Comparison of ENCODE assay signal across 30 cellular contexts in genomic region chr2:1891971-1892486, GRCh38.
"Had no signal": no experiment of that assay in that cellular context is flagged by ENCODE, and none has a peak within 500 bp of the region (broad histone marks: within the 10 kb centered on the region; RNA-seq: fewer than 3 reads in every experiment).

No MANE protein-coding gene starts in this region.

- H3K27me3 Mint-ChIP-seq: activated CD4-positive, alpha-beta T cell treated with anti-CD3 and anti-CD28 coated beads, Interleukin-2, amount 10 ng/mL, durations not matched to agents 24 days and 14 days had no signal

- H3K4me3 ChIP-seq: colonic mucosa, esophagus squamous epithelium, heart right ventricle, ovary, prostate gland, sigmoid colon, suprapubic skin, tibial nerve had no signal

- H3K36me3 Mint-ChIP-seq: activated naive CD4-positive, alpha-beta T cell treated with anti-CD3 and anti-CD28 coated beads, Interleukin-2, amount 10 ng/mL, durations not matched to agents 7 days and 5 days had no signal

- H3K4me3 Mint-ChIP-seq: activated CD4-positive, alpha-beta memory T cell treated with anti-CD3 and anti-CD28 coated beads, Interleukin-2, amount 10 ng/mL, durations not matched to agents 7 days and 5 days; activated CD4-positive, alpha-beta T cell treated with anti-CD3 and anti-CD28 coated beads, Interleukin-2, amount 10 ng/mL, durations not matched to agents 24 days and 14 days; activated naive CD4-positive, alpha-beta T cell treated with anti-CD3 and anti-CD28 coated beads, Interleukin-2, amount 10 ng/mL, durations not matched to agents 7 days and 5 days; activated T-cell treated with anti-CD3 and anti-CD28 coated beads, Interleukin-2, amount 50 U/mL, for 24 hours; nephron; T-helper 1 cell treated with Interleukin-12 subunit alpha and Interleukin-12 subunit beta and Interleukin-4 antibody, amounts not matched to agents 30 μg/mL and 1 μg/mL, for 36 hours had no signal

- H3K9me3 ChIP-seq: colonic mucosa, esophagus squamous epithelium, neutrophil, ovary, prostate gland, sigmoid colon, suprapubic skin, tibial nerve had no signal

- H3K4me1 Mint-ChIP-seq: activated CD4-positive, alpha-beta memory T cell treated with anti-CD3 and anti-CD28 coated beads, Interleukin-2, amount 10 ng/mL, durations not matched to agents 7 days and 5 days; activated CD4-positive, alpha-beta T cell treated with anti-CD3 and anti-CD28 coated beads, Interleukin-2, amount 10 ng/mL, durations not matched to agents 24 days and 14 days; activated naive CD4-positive, alpha-beta T cell treated with anti-CD3 and anti-CD28 coated beads, Interleukin-2, amount 10 ng/mL, durations not matched to agents 7 days and 5 days; nephron had no signal

- H3K27me3 ChIP-seq: colonic mucosa, neutrophil, ovary had no signal

- H3K36me3 ChIP-seq: colonic mucosa, esophagus squamous epithelium, heart right ventricle, neutrophil, ovary, prostate gland, sigmoid colon, suprapubic skin, tibial nerve, WERI-Rb-1 had no signal

- H3K4me1 ChIP-seq: colonic mucosa, esophagus squamous epithelium, prostate gland, sigmoid colon, suprapubic skin, tibial nerve had no signal

- ATAC-seq: left lobe of liver had no signal

- H3K9me3 Mint-ChIP-seq: activated CD4-positive, alpha-beta memory T cell treated with anti-CD3 and anti-CD28 coated beads, Interleukin-2, amount 10 ng/mL, durations not matched to agents 7 days and 5 days; activated CD4-positive, alpha-beta T cell treated with anti-CD3 and anti-CD28 coated beads, Interleukin-2, amount 10 ng/mL, durations not matched to agents 24 days and 14 days; activated naive CD4-positive, alpha-beta T cell treated with anti-CD3 and anti-CD28 coated beads, Interleukin-2, amount 10 ng/mL, durations not matched to agents 7 days and 5 days; activated T-cell treated with anti-CD3 and anti-CD28 coated beads, Interleukin-2, amount 50 U/mL, for 24 hours; nephron; T-helper 1 cell treated with Interleukin-12 subunit alpha and Interleukin-12 subunit beta and Interleukin-4 antibody, amounts not matched to agents 30 μg/mL and 1 μg/mL, for 36 hours had no signal

- H3K27ac Mint-ChIP-seq: activated CD4-positive, alpha-beta memory T cell treated with anti-CD3 and anti-CD28 coated beads, Interleukin-2, amount 10 ng/mL, durations not matched to agents 7 days and 5 days; activated CD4-positive, alpha-beta T cell treated with anti-CD3 and anti-CD28 coated beads, Interleukin-2, amount 10 ng/mL, durations not matched to agents 24 days and 14 days; activated naive CD4-positive, alpha-beta T cell treated with anti-CD3 and anti-CD28 coated beads, Interleukin-2, amount 10 ng/mL, durations not matched to agents 7 days and 5 days; activated T-cell treated with anti-CD3 and anti-CD28 coated beads, Interleukin-2, amount 50 U/mL, for 24 hours; T-helper 1 cell treated with Interleukin-12 subunit alpha and Interleukin-12 subunit beta and Interleukin-4 antibody, amounts not matched to agents 30 μg/mL and 1 μg/mL, for 36 hours had no signal

- H3K27ac ChIP-seq: colonic mucosa, epithelial cell of prostate, esophagus squamous epithelium, neutrophil, ovary, prostate gland, sigmoid colon, suprapubic skin, tibial nerve, WERI-Rb-1 had no signal

- DNase-seq: activated CD4-positive, alpha-beta memory T cell treated with anti-CD3 and anti-CD28 coated beads, Interleukin-2, amount 10 ng/mL, durations not matched to agents 7 days and 5 days; activated CD4-positive, alpha-beta T cell treated with anti-CD3 and anti-CD28 coated beads, Interleukin-2, amount 10 ng/mL, durations not matched to agents 24 days and 14 days; activated CD4-positive, CD25-positive, alpha-beta regulatory T cell treated with anti-CD3 and anti-CD28 coated beads, Interleukin-2, amount 50 U/mL, for 72 hours; activated CD8-positive, alpha-beta memory T cell treated with anti-CD3 and anti-CD28 coated beads, Interleukin-2, amount 50 U/mL, for 48 hours; activated gamma-delta T cell; activated naive CD4-positive, alpha-beta T cell treated with anti-CD3 and anti-CD28 coated beads, Interleukin-2, amount 10 ng/mL, durations not matched to agents 7 days and 5 days; activated T-cell treated with anti-CD3 and anti-CD28 coated beads, Interleukin-2, amount 50 U/mL, for 24 hours; amniotic stem cell; colonic mucosa; effector CD8-positive, alpha-beta T cell; esophagus squamous epithelium; foreskin melanocyte; heart right ventricle; kidney glomerular epithelial cell; ovary; retina; sigmoid colon; small intestine; stimulated activated CD4-positive, alpha-beta T cell treated with anti-CD3 and anti-CD28 coated beads, Interleukin-1b, Interleukin-23, amount 100 ng/mL, for 48 hours; stimulated activated naive CD4-positive, alpha-beta T cell; T-helper 9 cell had no signal
